Comparison of ENCODE assay signal across 18 cellular contexts in the genomic region with DNA sequence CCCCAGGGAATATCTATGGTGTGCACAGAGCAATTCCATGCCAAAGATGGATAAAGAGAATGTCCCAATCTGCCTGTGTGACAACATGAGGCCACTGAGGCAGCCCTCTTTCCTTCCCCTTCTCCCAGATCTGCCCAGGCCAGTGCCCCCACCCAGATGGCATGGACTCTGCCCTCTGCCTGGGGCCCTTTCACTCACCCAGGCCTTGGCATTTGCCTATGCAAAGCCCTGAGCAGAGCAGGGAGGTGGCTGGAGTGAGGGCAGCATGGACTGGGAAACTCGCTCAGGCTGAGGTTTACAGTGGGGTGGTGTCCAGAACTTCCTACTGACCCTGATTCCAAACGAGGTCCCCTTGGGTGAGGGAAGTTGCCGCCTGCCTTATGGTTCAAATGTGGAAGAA. TPM values are rescaled to one million over a fixed set of nuclear protein-coding genes. Genes with fewer than 3 reads are reported as not detected.
"Had no signal": no experiment of that assay in that cellular context is flagged by ENCODE, and none has a peak within 500 bp of the region (broad histone marks: within the 10 kb centered on the region; RNA-seq: fewer than 3 reads in every experiment).

No MANE protein-coding gene starts in this region.

- H3K4me1 Mint-ChIP-seq: memory B cell had no signal

- H3K4me3 Mint-ChIP-seq: activated naive CD8-positive, alpha-beta T cell treated with anti-CD3 and anti-CD28 coated beads for 36 hours; memory B cell; naive B cell had no signal

- DNase-seq: activated CD4-positive, alpha-beta T cell treated with anti-CD3 and anti-CD28 coated beads for 1 hour; activated CD4-positive, alpha-beta T cell treated with anti-CD3 and anti-CD28 coated beads, Interleukin-2, amount 50 U/mL, for 4 hours; activated gamma-delta T cell treated with Interleukin-2 at 50 U/mL for 16 hours; activated naive CD8-positive, alpha-beta T cell treated with anti-CD3 and anti-CD28 coated beads for 36 hours; amygdala; hypothalamus; islet precursor cell; naive B cell; stimulated activated CD8-positive, alpha-beta memory T cell treated with anti-CD3 and anti-CD28 coated beads, Interleukin-4, amount 100 ng/mL, for 48 hours; stimulated activated naive CD4-positive, alpha-beta T cell treated with Interleukin-2 at 50 U/mL for 16 hours; thyroid gland; WERI-Rb-1 had no signal

- H3K27ac ChIP-seq: parathyroid adenoma, thyroid gland, WERI-Rb-1 had no signal

- H3K36me3 Mint-ChIP-seq: activated naive CD8-positive, alpha-beta T cell treated with anti-CD3 and anti-CD28 coated beads for 36 hours; memory B cell; naive B cell had no signal

- H3K4me3 ChIP-seq: thyroid gland had no signal

- H3K27me3 Mint-ChIP-seq: activated naive CD8-positive, alpha-beta T cell treated with anti-CD3 and anti-CD28 coated beads for 36 hours; memory B cell; naive B cell had no signal

- H3K9me3 Mint-ChIP-seq: activated naive CD8-positive, alpha-beta T cell treated with anti-CD3 and anti-CD28 coated beads for 36 hours; memory B cell; naive B cell had no signal

- H3K27ac Mint-ChIP-seq: activated naive CD8-positive, alpha-beta T cell treated with anti-CD3 and anti-CD28 coated beads for 36 hours; memory B cell had no signal

- H3K79me2 ChIP-seq: parathyroid adenoma had no signal

- FAIRE-seq: endometrium, frontal cortex, urothelium cell line had no signal

- H2AFZ ChIP-seq: parathyroid adenoma had no signal

- H3K9ac ChIP-seq: parathyroid adenoma had no signal

- H3K36me3 ChIP-seq: thyroid gland, WERI-Rb-1 had no signal

- H3K27me3 ChIP-seq: thyroid gland had no signal

- H3K9me3 ChIP-seq: thyroid gland had no signal

RNA-seq across cellular contexts. Expression of a gene that starts 8.8 kb away (rescaled TPM):
- total RNA-seq: cardiac septum had no signal
